9 cellular contexts compared by ENCODE assay signal in genomic region chrX:68894513-68895338, GRCh38.
DNase-seq lines count a peak whose midpoint lies in the region; ATAC-seq and TF ChIP-seq lines count a peak whose summit lies in the region.
"Had no signal": no experiment of that assay in that cellular context is flagged by ENCODE, and none has a peak within 500 bp of the region (broad histone marks: within the 10 kb centered on the region; RNA-seq: fewer than 3 reads in every experiment).

No MANE protein-coding gene starts in this region.

- H3K9ac ChIP-seq in colonic mucosa (ENCODE audit: low read depth in 2 of 2, low read length in 2 of 2) = peak overlapping the region; percentile 50 to 56

- no peaks in the 10 kb centered on the region for H3K36me3 Mint-ChIP-seq in activated CD4-positive, alpha-beta T cell treated with anti-CD3 and anti-CD28 coated beads for 36 hours (ENCODE audit: low read depth)
- H3K36me3 Mint-ChIP-seq in stimulated activated memory B cell treated with anti-CD40 and anti-IgM and Interleukin-4, amounts not matched to agents 10 μg/mL and 1 μg/mL and 100 μg/mL, for 72 hours = no peaks in the 10 kb centered on the region
- no peaks in the 10 kb centered on the region for H3K36me3 Mint-ChIP-seq in osteocyte (ENCODE audit: unreplicated experiment)

- H3K9me3 Mint-ChIP-seq in activated CD4-positive, alpha-beta T cell treated with anti-CD3 and anti-CD28 coated beads for 36 hours (ENCODE audit: low read depth) = no peaks in the 10 kb centered on the region
- no peaks in the 10 kb centered on the region for H3K9me3 Mint-ChIP-seq in stimulated activated memory B cell treated with anti-CD40 and anti-IgM and Interleukin-4, amounts not matched to agents 10 μg/mL and 1 μg/mL and 100 μg/mL, for 72 hours
- no peaks in the 10 kb centered on the region for H3K9me3 Mint-ChIP-seq in osteocyte (ENCODE audit: unreplicated experiment)

- TF ChIP-seq CTCF in colonic mucosa (IDR thresholded peaks at IDR 0.05) = no peak
- no peak for TF ChIP-seq CTCF in osteocyte (IDR thresholded peaks at IDR 0.05)

- peaks cover 4% of the 10 kb centered on the region for H3K4me1 Mint-ChIP-seq in activated CD4-positive, alpha-beta T cell treated with anti-CD3 and anti-CD28 coated beads for 36 hours
- H3K4me1 Mint-ChIP-seq in stimulated activated memory B cell treated with anti-CD40 and anti-IgM and Interleukin-4, amounts not matched to agents 10 μg/mL and 1 μg/mL and 100 μg/mL, for 72 hours = no peaks in the 10 kb centered on the region
- H3K4me1 Mint-ChIP-seq in osteocyte (ENCODE audit: unreplicated experiment) = peaks cover 12% of the 10 kb centered on the region

- no peak overlapping the region for H3K27ac Mint-ChIP-seq in activated CD4-positive, alpha-beta T cell treated with anti-CD3 and anti-CD28 coated beads for 36 hours
- H3K27ac Mint-ChIP-seq in stimulated activated memory B cell treated with anti-CD40 and anti-IgM and Interleukin-4, amounts not matched to agents 10 μg/mL and 1 μg/mL and 100 μg/mL, for 72 hours = no peak overlapping the region
- no peak overlapping the region for H3K27ac Mint-ChIP-seq in osteocyte (ENCODE audit: unreplicated experiment)

- peak; percentile 79 for ATAC-seq in activated CD4-positive, alpha-beta T cell treated with anti-CD3 and anti-CD28 coated beads for 36 hours
- ATAC-seq in stimulated activated memory B cell treated with anti-CD40 and anti-IgM and Interleukin-4, amounts not matched to agents 10 μg/mL and 1 μg/mL and 100 μg/mL, for 72 hours = peak; percentile 31

- H3K27me3 Mint-ChIP-seq in activated CD4-positive, alpha-beta T cell treated with anti-CD3 and anti-CD28 coated beads for 36 hours = no peaks in the 10 kb centered on the region
- H3K27me3 Mint-ChIP-seq in stimulated activated memory B cell treated with anti-CD40 and anti-IgM and Interleukin-4, amounts not matched to agents 10 μg/mL and 1 μg/mL and 100 μg/mL, for 72 hours = peaks cover 9% of the 10 kb centered on the region
- peaks cover 5% of the 10 kb centered on the region for H3K27me3 Mint-ChIP-seq in osteocyte (ENCODE audit: unreplicated experiment)

- H3K36me3 ChIP-seq in colonic mucosa = no peaks in the 10 kb centered on the region

- peak overlapping the region; percentile 1 for H3K4me3 ChIP-seq in colonic mucosa

- CTCF ChIA-PET in activated CD4-positive, alpha-beta T cell treated with anti-CD3 and anti-CD28 coated beads for 36 hours (lab: Charles Lee) = interaction anchor here (1.7 kb wide), 1 partner anchor 67 kb away, joined by 6 read pairs; the partner anchor contains the start of gene EFNB1

- no peaks in the 10 kb centered on the region for H3K27me3 ChIP-seq in colonic mucosa

- peak; percentile 42 for DNase-seq in activated CD4-positive, alpha-beta T cell treated with anti-CD3 and anti-CD28 coated beads for 36 hours
- no peak for DNase-seq in activated CD4-positive, alpha-beta T cell treated with anti-CD3 and anti-CD28 coated beads for 4 hours
- peak; percentile 6 for DNase-seq in SHP77 treated with DMSO at 0.1 percent for 48 hours (lab: John Stamatoyannopoulos, UW)
- DNase-seq in colonic mucosa = peak; percentile 70
- DNase-seq in left kidney (ENCODE audit: low read depth, low spot score) = peak; percentile 72
- DNase-seq in osteocyte (ENCODE audit: extremely low spot score, unreplicated experiment) = no peak
- DNase-seq in 8988T = no peak

- H3K4me1 ChIP-seq in colonic mucosa = no peaks in the 10 kb centered on the region

- POLR2A ChIA-PET in activated CD4-positive, alpha-beta T cell treated with anti-CD3 and anti-CD28 coated beads for 36 hours (lab: Charles Lee) = no interaction called here

- H3K9me3 ChIP-seq in colonic mucosa = no peaks in the 10 kb centered on the region

- peak overlapping the region; percentile 68 for H3K27ac ChIP-seq in colonic mucosa
- H3K27ac ChIP-seq: C4-2B had no signal

- intact Hi-C loops in activated CD4-positive, alpha-beta T cell treated with anti-CD3 and anti-CD28 coated beads for 36 hours (cut with DNase I, micrococcal nuclease) = no loop called here
- intact Hi-C loops in colonic mucosa (cut with DNase I) = no loop called here

- H3K4me3 Mint-ChIP-seq in activated CD4-positive, alpha-beta T cell treated with anti-CD3 and anti-CD28 coated beads for 36 hours = peak overlapping the region; percentile 32
- H3K4me3 Mint-ChIP-seq in stimulated activated memory B cell treated with anti-CD40 and anti-IgM and Interleukin-4, amounts not matched to agents 10 μg/mL and 1 μg/mL and 100 μg/mL, for 72 hours = peak overlapping the region; percentile 68
- no peak overlapping the region for H3K4me3 Mint-ChIP-seq in osteocyte (ENCODE audit: unreplicated experiment)

Comparison
In these comparisons a context has a peak if more than half of its experiments do, and no peak if none do; other contexts are left out.
1. DNase-seq: peak in activated CD4-positive, alpha-beta T cell treated with anti-CD3 and anti-CD28 coated beads for 36 hours (single experiment), SHP77 treated with DMSO at 0.1 percent for 48 hours (single experiment), colonic mucosa (single experiment) and left kidney (single experiment); none in activated CD4-positive, alpha-beta T cell treated with anti-CD3 and anti-CD28 coated beads for 4 hours (0 of 2), osteocyte (single experiment) and 8988T (single experiment).